In the genomic region with DNA sequence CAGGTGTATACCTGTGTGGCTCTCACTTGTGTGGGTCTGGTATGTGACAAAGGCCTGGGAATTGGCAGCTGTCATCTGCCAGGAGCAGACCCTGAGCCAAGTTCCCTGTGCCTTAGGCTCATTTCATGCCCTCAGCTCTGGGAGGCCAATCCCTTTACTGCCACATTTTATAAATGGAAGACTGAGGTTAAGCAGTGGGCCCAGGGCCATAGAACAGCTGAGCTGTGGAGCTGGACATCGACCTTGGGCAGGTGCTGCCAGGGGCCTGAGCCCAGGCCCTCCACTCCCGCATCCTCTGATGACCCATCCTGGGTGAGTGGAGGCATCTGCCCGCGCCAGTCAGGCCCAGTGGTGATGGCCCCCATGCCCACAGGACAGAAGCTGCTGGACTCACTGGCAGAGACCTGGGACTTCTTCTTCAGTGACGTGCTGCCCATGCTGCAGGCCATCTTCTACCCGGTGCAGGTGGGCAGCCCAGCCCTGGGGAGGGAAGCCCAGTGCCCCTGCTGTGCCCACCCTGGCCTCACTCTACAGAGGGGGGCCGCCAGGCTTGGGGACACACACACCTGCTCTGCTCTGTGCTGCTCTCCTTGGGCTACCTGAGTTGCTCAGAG, we compare ENCODE assay signal across 22 cellular contexts. TPM values are rescaled to one million over a fixed set of nuclear protein-coding genes. Genes with fewer than 3 reads are reported as not detected.
"Had no signal": no experiment of that assay in that cellular context is flagged by ENCODE, and none has a peak within 500 bp of the region (broad histone marks: within the 10 kb centered on the region; RNA-seq: fewer than 3 reads in every experiment).

No MANE protein-coding gene starts in this region.

- H3K27me3 Mint-ChIP-seq: naive thymus-derived CD8-positive, alpha-beta T cell had no signal

- ATAC-seq: heart left ventricle; naive thymus-derived CD8-positive, alpha-beta T cell; sciatic nerve had no signal

- H3K9me3 Mint-ChIP-seq: naive thymus-derived CD8-positive, alpha-beta T cell; neural crest cell had no signal

- H3K9ac ChIP-seq: parathyroid adenoma had no signal

- H3K9me3 ChIP-seq: heart left ventricle, prostate gland, stomach, thoracic aorta, transverse colon had no signal

- H3K79me2 ChIP-seq: parathyroid adenoma had no signal

- H3K4me1 ChIP-seq: parathyroid adenoma, prostate gland had no signal

- DNase-seq: effector CD4-positive, alpha-beta T cell; hypothalamus; kidney glomerular epithelial cell; naive thymus-derived CD8-positive, alpha-beta T cell; stimulated activated CD4-positive, alpha-beta T cell treated with anti-CD3 and anti-CD28 coated beads, Interleukin-2, amount 100 ng/mL, for 24 hours; stimulated activated CD4-positive, alpha-beta T cell treated with anti-CD3 and anti-CD28 coated beads, Interleukin-4, amount 100 ng/mL, for 4 hours; stimulated activated naive CD4-positive, alpha-beta T cell; stomach; substantia nigra; transverse colon had no signal

- FAIRE-seq: frontal cortex, islet of Langerhans had no signal

- H3K27ac ChIP-seq: coronary artery, heart left ventricle, parathyroid adenoma, prostate gland, skin epidermis, stomach, thoracic aorta, transverse colon had no signal

- H3K36me3 ChIP-seq: heart left ventricle, prostate gland, thoracic aorta, transverse colon had no signal

- H2AFZ ChIP-seq: parathyroid adenoma had no signal

- H3K4me3 ChIP-seq: coronary artery, heart left ventricle, prostate gland, skin epidermis, stomach, thoracic aorta, transverse colon had no signal

- H3K27me3 ChIP-seq: transverse colon had no signal

RNA-seq across cellular contexts. Expression of a gene that starts 20.9 kb away (rescaled TPM):
- total RNA-seq: dermis microvascular lymphatic vessel endothelial cell, lung microvascular endothelial cell had no signal
